In genomic region chr20:63072231-63072791, GRCh38 we compare ENCODE assay signal across 1 cellular context.
TF ChIP-seq lines count a peak whose summit lies in the region.

No MANE protein-coding gene starts in this region.

TF ChIP-seq in A549, 52 proteins besides CTCF, POLR2A, EP300 and RAD21 (continued from another document):
- TF ChIP-seq, protein P1, sequence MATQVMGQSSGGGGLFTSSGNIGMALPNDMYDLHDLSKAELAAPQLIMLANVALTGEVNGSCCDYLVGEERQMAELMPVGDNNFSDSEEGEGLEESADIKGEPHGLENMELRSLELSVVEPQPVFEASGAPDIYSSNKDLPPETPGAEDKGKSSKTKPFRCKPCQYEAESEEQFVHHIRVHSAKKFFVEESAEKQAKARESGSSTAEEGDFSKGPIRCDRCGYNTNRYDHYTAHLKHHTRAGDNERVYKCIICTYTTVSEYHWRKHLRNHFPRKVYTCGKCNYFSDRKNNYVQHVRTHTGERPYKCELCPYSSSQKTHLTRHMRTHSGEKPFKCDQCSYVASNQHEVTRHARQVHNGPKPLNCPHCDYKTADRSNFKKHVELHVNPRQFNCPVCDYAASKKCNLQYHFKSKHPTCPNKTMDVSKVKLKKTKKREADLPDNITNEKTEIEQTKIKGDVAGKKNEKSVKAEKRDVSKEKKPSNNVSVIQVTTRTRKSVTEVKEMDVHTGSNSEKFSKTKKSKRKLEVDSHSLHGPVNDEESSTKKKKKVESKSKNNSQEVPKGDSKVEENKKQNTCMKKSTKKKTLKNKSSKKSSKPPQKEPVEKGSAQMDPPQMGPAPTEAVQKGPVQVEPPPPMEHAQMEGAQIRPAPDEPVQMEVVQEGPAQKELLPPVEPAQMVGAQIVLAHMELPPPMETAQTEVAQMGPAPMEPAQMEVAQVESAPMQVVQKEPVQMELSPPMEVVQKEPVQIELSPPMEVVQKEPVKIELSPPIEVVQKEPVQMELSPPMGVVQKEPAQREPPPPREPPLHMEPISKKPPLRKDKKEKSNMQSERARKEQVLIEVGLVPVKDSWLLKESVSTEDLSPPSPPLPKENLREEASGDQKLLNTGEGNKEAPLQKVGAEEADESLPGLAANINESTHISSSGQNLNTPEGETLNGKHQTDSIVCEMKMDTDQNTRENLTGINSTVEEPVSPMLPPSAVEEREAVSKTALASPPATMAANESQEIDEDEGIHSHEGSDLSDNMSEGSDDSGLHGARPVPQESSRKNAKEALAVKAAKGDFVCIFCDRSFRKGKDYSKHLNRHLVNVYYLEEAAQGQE (IDR thresholded peaks at IDR 0.05), result no peak
- TF ChIP-seq TP53 (CRISPR knock-in tag; IDR thresholded peaks at IDR 0.05) (no peak), HOXA7 (CRISPR knock-in tag; IDR thresholded peaks at IDR 0.05) (no peak), NR3C1 (IDR thresholded peaks at IDR 0.05) (no peak), CBX2 (IDR thresholded peaks at IDR 0.05; ENCODE audit: borderline replicate concordance, low read depth) (no peak), ATOH8 (CRISPR knock-in tag; IDR thresholded peaks at IDR 0.05; ENCODE audit: low read depth) (no peak), SREBF2 (IDR thresholded peaks at IDR 0.05) (no peak)
TF ChIP-seq in A549: peak in this region for 0.
